15 cellular contexts compared by ENCODE assay signal in genomic region chr6:111263837-111264236, GRCh38.
DNase-seq lines count a peak whose midpoint lies in the region; ATAC-seq and TF ChIP-seq lines count a peak whose summit lies in the region.
"Had no signal": no experiment of that assay in that cellular context is flagged by ENCODE, and none has a peak within 500 bp of the region (broad histone marks: within the 10 kb centered on the region; RNA-seq: fewer than 3 reads in every experiment).

No MANE protein-coding gene starts in this region.

- no peak for TF ChIP-seq CTCF in IMR-90 (conservative IDR thresholded peaks at IDR 0.05; ENCODE audit: low read depth, low read length)

- POLR2A ChIA-PET in IMR-90 (lab: Charles Lee; ENCODE audit: unreplicated experiment), result no interaction called here

- no peak overlapping the region for H3K27ac ChIP-seq in IMR-90 (ENCODE audit: insufficient read depth, low read length)
- H3K27ac ChIP-seq: lower lobe of right lung, suprapubic skin had no signal

- H3K14ac ChIP-seq in IMR-90 (replicated peaks; ENCODE audit: low read depth, low read length), result 0 out of 2 replicates have a peak overlapping the region, but pooled peaks have one; percentile 24

- H2AFZ ChIP-seq in IMR-90 (replicated peaks; ENCODE audit: low read length, poor library complexity), result no peak overlapping the region

- H4K5ac ChIP-seq in IMR-90 (ENCODE audit: low read depth, low read length), result no peak overlapping the region

- in situ Hi-C loops in IMR-90 (cut with MboI; ENCODE audit: low sequenced_read_pairs), result loop anchor here (10.0 kb wide), 1 partner anchor 201 kb away; no protein-coding TSS in a partner anchor

- H2BK5ac ChIP-seq in IMR-90 (ENCODE audit: low read depth, low read length, poor library complexity, severe bottlenecking), result peak overlapping the region; percentile 48

- H2AK5ac ChIP-seq in IMR-90 (ENCODE audit: low read depth, low read length), result no peak overlapping the region

- peaks cover 13% of the 10 kb centered on the region for H3K36me3 ChIP-seq in IMR-90 (ENCODE audit: control insufficient read depth, insufficient read depth, low read length)

- 90% methylated on average over 2 of the region's 4 CpGs; no CpG with 5 or more reads in 1 of the 2 experiments for WGBS in IMR-90 (ENCODE audit: extremely low coverage in 2 of 2, insufficient read length in 1 of 2), 2 experiments

- H3K4me3 Mint-ChIP-seq in memory B cell, result no peak overlapping the region
- H3K4me3 Mint-ChIP-seq: IgD-negative memory B cell; T-helper 2 cell treated with Interferon-gamma antibody and Interleukin-4, amounts not matched to agents 5 μg/mL and 100 μg/mL, for 36 hours had no signal

- dilution Hi-C loops in IMR-90 (cut with HindIII; ENCODE audit: low sequenced_read_pairs, unreplicated experiment), result no loop called here

- no peak for TF ChIP-seq POLR2A in IMR-90 (IDR thresholded peaks at IDR 0.05; ENCODE audit: low read depth, low read length)

- no peak overlapping the region; the same call in 1 of the 2 replicates for H3K23ac ChIP-seq in IMR-90 (ENCODE audit: low read depth, low read length)

- H3K4me1 ChIP-seq in IMR-90 (ENCODE audit: control insufficient read depth, insufficient read depth, low read length), result peaks cover 14% of the 10 kb centered on the region

- no peaks in the 10 kb centered on the region for H3K27me3 ChIP-seq in IMR-90 (ENCODE audit: control insufficient read depth, insufficient read depth, low read length)
- H3K27me3 ChIP-seq: suprapubic skin had no signal

- H2BK20ac ChIP-seq in IMR-90 (ENCODE audit: low read depth, low read length), result no peak overlapping the region

- H3K9me1 ChIP-seq in IMR-90 (ENCODE audit: insufficient read depth, low read length), result peaks cover 3% of the 10 kb centered on the region; the same call in 1 of the 2 replicates

- intact Hi-C loops in IMR-90 (cut with micrococcal nuclease), result no loop called here

- no peak overlapping the region for H3K18ac ChIP-seq in IMR-90 (ENCODE audit: low read depth, low read length)

- no TSS peak for BruUV-seq in IMR-90 (replicated peaks; lab: Mats Ljungman, UMichigan)

- H2BK120ac ChIP-seq in IMR-90 (ENCODE audit: low read depth, low read length), result no peak overlapping the region

- no peak overlapping the region; the same call in 1 of the 2 replicates for H3K4ac ChIP-seq in IMR-90 (ENCODE audit: low read depth, low read length)

- no peak overlapping the region for H3K56ac ChIP-seq in IMR-90 (ENCODE audit: extremely low read depth, insufficient read depth, low read length)

- peaks cover 16% of the 10 kb centered on the region for H3K36me3 Mint-ChIP-seq in memory B cell
- H3K36me3 Mint-ChIP-seq: IgD-negative memory B cell had no signal

- H3K9ac ChIP-seq in IMR-90 (ENCODE audit: low read depth, low read length), result no peak overlapping the region

- peaks cover 19 to 60% of the 10 kb centered on the region in 2 experiments for H3K79me1 ChIP-seq in IMR-90 (ENCODE audit: low read depth in 1 of 2, low read length in 2 of 2)

- peak overlapping the region; percentile 36; the same call in 1 of the 2 replicates for H3K4me2 ChIP-seq in IMR-90 (ENCODE audit: low read depth, low read length)

- peaks cover 12% of the 10 kb centered on the region; the same call in 1 of the 2 replicates for H4K20me1 ChIP-seq in IMR-90 (ENCODE audit: insufficient read depth, low read length)

- H3K9me3 ChIP-seq in IMR-90 (ENCODE audit: control insufficient read depth, insufficient read depth, low read length), result no peaks in the 10 kb centered on the region
- H3K9me3 ChIP-seq: lower lobe of right lung, suprapubic skin had no signal

- no peak; the same call in 1 of the 2 replicates for ATAC-seq in IMR-90 (ENCODE audit: low read depth)
- ATAC-seq in memory B cell (ENCODE audit: low read depth), result no peak
- no peak for ATAC-seq in GM19351 (IDR thresholded peaks at IDR 0.05; ENCODE audit: unreplicated experiment)
- no peak for ATAC-seq in GM21528 (IDR thresholded peaks at IDR 0.05; ENCODE audit: low FRiP score, unreplicated experiment)
- ATAC-seq: lower lobe of right lung had no signal

- CTCF ChIA-PET in IMR-90 (lab: Yijun Ruan, JAX), result interaction anchor here (0.6 kb wide), 1 partner anchor 26 kb away, joined by 3 read pairs; no protein-coding TSS in a partner anchor

- peak overlapping the region; percentile 38 for H3K27ac Mint-ChIP-seq in memory B cell
- H3K27ac Mint-ChIP-seq: IgD-negative memory B cell; T-helper 2 cell treated with Interferon-gamma antibody and Interleukin-4, amounts not matched to agents 5 μg/mL and 100 μg/mL, for 36 hours had no signal

- no peaks in the 10 kb centered on the region for H3K9me3 Mint-ChIP-seq in memory B cell
- H3K9me3 Mint-ChIP-seq: IgD-negative memory B cell; T-helper 2 cell treated with Interferon-gamma antibody and Interleukin-4, amounts not matched to agents 5 μg/mL and 100 μg/mL, for 36 hours had no signal

- H3K27me3 Mint-ChIP-seq in memory B cell, result no peaks in the 10 kb centered on the region
- H3K27me3 Mint-ChIP-seq: IgD-negative memory B cell had no signal

- no peak overlapping the region for H2BK15ac ChIP-seq in IMR-90 (ENCODE audit: low read depth, low read length)

- H3K4me3 ChIP-seq in IMR-90 (ENCODE audit: insufficient read depth, low read depth, low read length), result no peak overlapping the region
- H3K4me3 ChIP-seq: lower lobe of right lung, suprapubic skin had no signal

- no peak overlapping the region for H4K91ac ChIP-seq in IMR-90 (ENCODE audit: insufficient read depth, low read depth, low read length)

- DNase-seq in Daoy (ENCODE audit: low read depth), result peak; percentile 68
- DNase-seq in IMR-90, result peak; percentile 85
- peak; percentile 57 for DNase-seq in amniotic epithelial cell (ENCODE audit: low read depth)
- no peak for DNase-seq in memory B cell (ENCODE audit: low spot score in 2 of 2)
- DNase-seq in NCI-H524 treated with DMSO at 0.1 percent for 48 hours (lab: John Stamatoyannopoulos, UW), result no peak
- DNase-seq in NCI-H1436 (lab: John Stamatoyannopoulos, UW), result no peak
- DNase-seq: activated naive CD4-positive, alpha-beta T cell treated with anti-CD3 and anti-CD28 coated beads, Interleukin-2, amount 50 U/mL, for 16 hours; GDM1; lower lobe of right lung; NCI-H510A treated with DMSO at 0.1 percent for 48 hours had no signal

- TF ChIP-seq RAD21 in IMR-90 (IDR thresholded peaks at IDR 0.05; ENCODE audit: low read length), result no peak

- no peak overlapping the region for H4K8ac ChIP-seq in IMR-90 (ENCODE audit: low read depth in 2 of 2, low read length in 2 of 2)

- no peak overlapping the region for H2AK9ac ChIP-seq in IMR-90 (replicated peaks; ENCODE audit: low read depth, low read length, poor library complexity)

- peaks cover 23% of the 10 kb centered on the region for H3K4me1 Mint-ChIP-seq in memory B cell

TF ChIP-seq in IMR-90, 13 proteins besides CTCF, POLR2A, EP300 and RAD21:
- TF ChIP-seq MAZ (IDR thresholded peaks at IDR 0.05; ENCODE audit: borderline replicate concordance, low read depth, low read length) (peak; percentile 85), MAFK (IDR thresholded peaks at IDR 0.05; ENCODE audit: low read depth, low read length) (no peak), FOS (IDR thresholded peaks at IDR 0.05; ENCODE audit: low read depth, low read length) (peak; percentile 85)

Comparison
In these comparisons a context has a peak if more than half of its experiments do, and no peak if none do; other contexts are left out.
1. DNase-seq: peak in Daoy (single experiment), IMR-90 (single experiment) and amniotic epithelial cell (single experiment); none in memory B cell (0 of 2), NCI-H524 treated with DMSO at 0.1 percent for 48 hours (single experiment) and NCI-H1436 (single experiment).